ENCODE assay signal across 1 cellular context in genomic region chr12:89517648-89518047, GRCh38.
TF ChIP-seq lines count a peak whose summit lies in the region.

No MANE protein-coding gene starts in this region.

TF ChIP-seq in HepG2, 621 proteins besides CTCF, POLR2A, EP300 and RAD21:
- TF ChIP-seq SOX5 (CRISPR knock-in tag; IDR thresholded peaks at IDR 0.05; ENCODE audit: borderline replicate concordance) (peak; percentile 18; the same call in 1 of the 2 replicates), ZNF687 (CRISPR knock-in tag; IDR thresholded peaks at IDR 0.05) (no peak)
TF ChIP-seq in HepG2: peak in this region for 1.
